ENCODE assay signal across 8 cellular contexts in genomic region chrX:78103001-78103634, GRCh38. TPM values are rescaled to one million over a fixed set of nuclear protein-coding genes. Genes with fewer than 3 reads are reported as not detected.
DNase-seq lines count a peak whose midpoint lies in the region; ATAC-seq and TF ChIP-seq lines count a peak whose summit lies in the region.

No MANE protein-coding gene starts in this region.

- H3K27me3 ChIP-seq in heart right ventricle: peaks cover 0 to 9% (median 0%) of the 10 kb centered on the region in 7 donors
- no peaks in the 10 kb centered on the region for H3K27me3 ChIP-seq in brain microvascular endothelial cell (replicated peaks)
- no peaks in the 10 kb centered on the region for H3K27me3 ChIP-seq in upper lobe of right lung

- no peak for ATAC-seq in heart right ventricle
- ATAC-seq in left cardiac atrium: no peak
- no peak for ATAC-seq in upper lobe of right lung
- ATAC-seq in left lobe of liver: no peak

- H3K36me3 ChIP-seq in heart right ventricle: peaks cover 0 to 11% (median 0%) of the 10 kb centered on the region in 9 donors
- H3K36me3 ChIP-seq in brain microvascular endothelial cell (replicated peaks): no peaks in the 10 kb centered on the region
- no peaks in the 10 kb centered on the region for H3K36me3 ChIP-seq in upper lobe of right lung

- peak overlapping the region; percentile 21 for H3K27ac Mint-ChIP-seq in mesothelial cell of epicardium

- TF ChIP-seq CTCF in heart right ventricle (IDR thresholded peaks at IDR 0.05): no peak
- no peak for TF ChIP-seq CTCF in brain microvascular endothelial cell (IDR thresholded peaks at IDR 0.05; ENCODE audit: low read depth, low read length, missing control alignments)
- TF ChIP-seq CTCF in mesothelial cell of epicardium (IDR thresholded peaks at IDR 0.05; ENCODE audit: unreplicated experiment): no peak
- no peak for TF ChIP-seq CTCF in upper lobe of right lung (IDR thresholded peaks at IDR 0.05)

- H3K27ac ChIP-seq in heart right ventricle (peak overlapping the region in 9 of 10 donors; percentile 85 to 97 (median 95)), brain microvascular endothelial cell (peak overlapping the region; percentile 87), upper lobe of right lung (peak overlapping the region; percentile 92)

- peaks cover 42% of the 10 kb centered on the region for H3K4me1 Mint-ChIP-seq in mesothelial cell of epicardium

- H3K4me3 ChIP-seq in heart right ventricle (peak overlapping the region in 9 of 10 donors; percentile 12 to 91 (median 79)), brain microvascular endothelial cell (ENCODE audit: low read depth, low read length) (peak overlapping the region; percentile 52), upper lobe of right lung (peak overlapping the region; percentile 49)

- 87% methylated on average over 23 of the region's 23 CpGs for WGBS in heart right ventricle, 2 donors

- peaks cover 0 to 31% (median 25%) of the 10 kb centered on the region in 9 donors for H3K4me1 ChIP-seq in heart right ventricle
- H3K4me1 ChIP-seq in upper lobe of right lung: peaks cover 9% of the 10 kb centered on the region

- DNase-seq in heart right ventricle (no peak), left cardiac atrium (no peak), brain microvascular endothelial cell (no peak), mesothelial cell of epicardium (ENCODE audit: low spot score in 2 of 2, unreplicated experiment in 2 of 2) (no peak), upper lobe of right lung (no peak), left lobe of liver (ENCODE audit: low spot score) (no peak), 8988T (no peak)
- DNase-seq in effector CD8-positive, alpha-beta T cell (lab: John Stamatoyannopoulos, UW): no peak

- peaks cover 33% of the 10 kb centered on the region for H3K9me3 Mint-ChIP-seq in mesothelial cell of epicardium

- in situ Hi-C loops in brain microvascular endothelial cell (cut with HindIII; ENCODE audit: low pct_ligation_motif_present, low sequenced_read_pairs): no loop called here

- peaks cover 4% of the 10 kb centered on the region for H3K36me3 Mint-ChIP-seq in mesothelial cell of epicardium

- intact Hi-C loops in heart right ventricle (cut with DNase I): loop anchor here in 5 of 10 donors (5.0 to 10.0 kb wide), 4 partner anchors 188 to 208 kb away; partner anchors contain the start of genes ATP7A (in 2 of the 5), COX7B (in 1 of the 5) and MAGT1 (in 1 of the 5)
- intact Hi-C loops in left cardiac atrium (cut with DNase I): no loop called here
- intact Hi-C loops in upper lobe of right lung (cut with DNase I): no loop called here

- H3K9me3 ChIP-seq in heart right ventricle (peaks cover 0 to 9% (median 0%) of the 10 kb centered on the region in 11 donors), upper lobe of right lung (no peaks in the 10 kb centered on the region)

- peak overlapping the region; percentile 78 for H3K4me3 Mint-ChIP-seq in mesothelial cell of epicardium

- no peaks in the 10 kb centered on the region for H3K27me3 Mint-ChIP-seq in mesothelial cell of epicardium (ENCODE audit: low read depth)

RNA-seq across cellular contexts. Expression of gene PGK1, which starts 0.9 kb away (rescaled TPM):
- 100 to 1,000 TPM; 414 to 824 (median 460) TPM for total RNA-seq in heart right ventricle
- polyA plus RNA-seq in heart right ventricle: 100 to 1,000 TPM in 1 of 2 donors, 10 to 100 TPM in 1; 46.6 to 253 TPM
- 100 to 1,000 TPM; 346 to 453 TPM for total RNA-seq in left cardiac atrium
- 243 to 269 TPM (median 259 TPM) in 3 replicates for total RNA-seq in mesothelial cell of epicardium
- 250 TPM for total RNA-seq in upper lobe of right lung
- total RNA-seq in left lobe of liver: 158 TPM

RNA-seq across cellular contexts. Expression of gene TAF9B, which starts 36.3 kb away (rescaled TPM):
- 10 to 100 TPM; 16.4 to 27.8 (median 22.5) TPM for total RNA-seq in heart right ventricle
- 10 to 100 TPM in 1 of 2 donors, 1 to 10 TPM in 1; 9.8 to 11.5 TPM for polyA plus RNA-seq in heart right ventricle
- 10 to 100 TPM; 20.3 to 20.8 TPM for total RNA-seq in left cardiac atrium
- total RNA-seq in mesothelial cell of epicardium: 14.6 to 15.9 TPM (median 15.7 TPM) in 3 replicates
- total RNA-seq in upper lobe of right lung: 12.9 TPM
- 3.0 TPM for total RNA-seq in left lobe of liver
